In the genomic region with DNA sequence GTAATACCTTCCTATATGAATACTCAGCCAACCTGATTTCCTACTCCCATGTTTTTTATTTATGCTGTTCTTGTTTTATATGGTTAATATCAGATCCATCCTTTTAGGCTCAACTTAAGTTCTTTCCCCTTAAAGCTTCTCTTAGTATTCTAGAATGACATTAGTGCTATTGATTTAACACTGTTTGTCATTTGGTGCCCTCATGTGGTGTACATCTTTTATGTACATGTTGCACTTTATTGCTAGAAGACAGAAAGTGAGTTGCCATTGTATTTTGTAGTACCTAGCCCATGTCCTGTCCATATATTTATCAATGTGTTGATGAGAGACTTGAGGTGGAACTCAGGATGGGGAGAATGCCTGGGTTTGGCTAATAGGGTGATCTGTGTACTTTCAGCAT, we compare ENCODE assay signal across 7 cellular contexts. TPM values are rescaled to one million over a fixed set of nuclear protein-coding genes. Genes with fewer than 3 reads are reported as not detected.
DNase-seq lines count a peak whose midpoint lies in the region; ATAC-seq, FAIRE-seq and TF ChIP-seq lines count a peak whose summit lies in the region.

No MANE protein-coding gene starts in this region.

- POLR2A ChIA-PET in naive thymus-derived CD8-positive, alpha-beta T cell (lab: Charles Lee) = interaction anchor here (1.9 to 5.7 kb wide), 3 partner anchors 50 to 75 kb away, joined by 8 to 45 read pairs (median 31); partner anchors contain the start of genes CCDC142, INO80B, MRPL53 and TTC31

- no peaks in the 10 kb centered on the region for H3K9me3 ChIP-seq in DOHH2 (ENCODE audit: control insufficient read depth, insufficient read depth, low read length)

- peaks cover 43% of the 10 kb centered on the region for H3K79me2 ChIP-seq in DOHH2 (ENCODE audit: control insufficient read depth, low read length)

- H3F3A ChIP-seq in DOHH2 (ENCODE audit: control insufficient read depth, insufficient read depth) = peaks cover 9% of the 10 kb centered on the region; the same call in 1 of the 2 replicates

- H3K4me1 Mint-ChIP-seq in activated naive CD8-positive, alpha-beta T cell treated with anti-CD3 and anti-CD28 coated beads, Interleukin-2, amount 50 U/mL, for 24 hours = peaks cover 35% of the 10 kb centered on the region
- peaks cover 23 to 40% (median 37%) of the 10 kb centered on the region in 4 donors for H3K4me1 Mint-ChIP-seq in naive thymus-derived CD8-positive, alpha-beta T cell

- no peaks in the 10 kb centered on the region for H4K20me1 ChIP-seq in DOHH2 (ENCODE audit: control insufficient read depth, insufficient read depth, low read depth, low read length)

- H3K4me3 ChIP-seq in DOHH2 (ENCODE audit: low read length) = no peak overlapping the region

- FAIRE-seq in frontal cortex (lab: Jason Lieb, UNC) = no peak

- no peaks in the 10 kb centered on the region for H3K9me2 ChIP-seq in DOHH2 (replicated peaks; ENCODE audit: control insufficient read depth, low read length)

- TF ChIP-seq CTCF in DOHH2 (IDR thresholded peaks at IDR 0.05; ENCODE audit: low read depth, low read length, poor library complexity, severe bottlenecking) = peak; percentile 56

- DNase-seq in LoVo (ENCODE audit: low spot score) = peak; percentile 22
- DNase-seq in activated naive CD8-positive, alpha-beta T cell treated with anti-CD3 and anti-CD28 coated beads, Interleukin-2, amount 50 U/mL, for 24 hours = no peak
- peak in 2 of 10 donors; percentile 50 to 53 for DNase-seq in naive thymus-derived CD8-positive, alpha-beta T cell
- no peak for DNase-seq in frontal cortex (ENCODE audit: low spot score in 2 of 2)
- no peak for DNase-seq in OCI-M2 (lab: John Stamatoyannopoulos, UW; ENCODE audit: unreplicated experiment)
- DNase-seq in HK-2 (ENCODE audit: unreplicated experiment) = no peak

- peaks cover 49% of the 10 kb centered on the region for H3K36me3 ChIP-seq in DOHH2 (ENCODE audit: control insufficient read depth, low read length)

- peaks cover under 1% of the 10 kb centered on the region for H3K27me3 ChIP-seq in DOHH2 (ENCODE audit: control insufficient read depth, low read length)

- ATAC-seq in activated naive CD8-positive, alpha-beta T cell treated with anti-CD3 and anti-CD28 coated beads, Interleukin-2, amount 50 U/mL, for 24 hours = no peak
- no peak for ATAC-seq in naive thymus-derived CD8-positive, alpha-beta T cell

- peak overlapping the region; percentile 23 for H3K27ac Mint-ChIP-seq in activated naive CD8-positive, alpha-beta T cell treated with anti-CD3 and anti-CD28 coated beads, Interleukin-2, amount 50 U/mL, for 24 hours
- peak overlapping the region in 9 of 10 donors; percentile 1 to 97 (median 49) for H3K27ac Mint-ChIP-seq in naive thymus-derived CD8-positive, alpha-beta T cell

- no peak overlapping the region for H3K27ac ChIP-seq in DOHH2 (ENCODE audit: low read depth, low read length)

- H3K4me1 ChIP-seq in DOHH2 (ENCODE audit: control insufficient read depth, low read length) = peaks cover 30% of the 10 kb centered on the region

- H3K9me3 Mint-ChIP-seq in activated naive CD8-positive, alpha-beta T cell treated with anti-CD3 and anti-CD28 coated beads, Interleukin-2, amount 50 U/mL, for 24 hours = no peaks in the 10 kb centered on the region
- H3K9me3 Mint-ChIP-seq in naive thymus-derived CD8-positive, alpha-beta T cell = no peaks in the 10 kb centered on the region

- peaks cover 1% of the 10 kb centered on the region for H3K27me3 Mint-ChIP-seq in activated naive CD8-positive, alpha-beta T cell treated with anti-CD3 and anti-CD28 coated beads, Interleukin-2, amount 50 U/mL, for 24 hours
- peaks cover 0 to under 1% (median 0%) of the 10 kb centered on the region in 5 donors for H3K27me3 Mint-ChIP-seq in naive thymus-derived CD8-positive, alpha-beta T cell

- peak overlapping the region; percentile 29 for H3K4me3 Mint-ChIP-seq in activated naive CD8-positive, alpha-beta T cell treated with anti-CD3 and anti-CD28 coated beads, Interleukin-2, amount 50 U/mL, for 24 hours
- H3K4me3 Mint-ChIP-seq in naive thymus-derived CD8-positive, alpha-beta T cell = peak overlapping the region in 9 of 10 donors; percentile 20 to 89 (median 68)

- peak overlapping the region; percentile 94; the same call in 1 of the 2 replicates for H3K4me2 ChIP-seq in DOHH2 (ENCODE audit: low read length)

- H3K36me3 Mint-ChIP-seq in activated naive CD8-positive, alpha-beta T cell treated with anti-CD3 and anti-CD28 coated beads, Interleukin-2, amount 50 U/mL, for 24 hours (ENCODE audit: low read depth) = peaks cover 41% of the 10 kb centered on the region
- H3K36me3 Mint-ChIP-seq in naive thymus-derived CD8-positive, alpha-beta T cell = peaks cover 0 to 20% (median 8%) of the 10 kb centered on the region in 3 donors

RNA-seq across cellular contexts. Expression of gene HTRA2, which starts 2.5 kb away (rescaled TPM):
- total RNA-seq in naive thymus-derived CD8-positive, alpha-beta T cell = 10 to 100 TPM; 38.6 to 44.5 TPM
- polyA plus RNA-seq in naive thymus-derived CD8-positive, alpha-beta T cell = 10 to 100 TPM; 21.3 to 24.5 (median 24.5) TPM
- total RNA-seq in frontal cortex = 54.2 TPM

RNA-seq across cellular contexts. Expression of gene AUP1, which starts 2.7 kb away (rescaled TPM):
- 100 to 1,000 TPM; 173 to 184 TPM for total RNA-seq in naive thymus-derived CD8-positive, alpha-beta T cell
- 10 to 100 TPM; 79.5 to 88.9 (median 81.8) TPM for polyA plus RNA-seq in naive thymus-derived CD8-positive, alpha-beta T cell
- total RNA-seq in frontal cortex = 42.0 TPM

RNA-seq across cellular contexts. Expression of gene DQX1, which starts 6.2 kb away (rescaled TPM):
- under 1 TPM; 0.36 to 0.81 TPM for total RNA-seq in naive thymus-derived CD8-positive, alpha-beta T cell
- not detected for polyA plus RNA-seq in naive thymus-derived CD8-positive, alpha-beta T cell
- not detected for total RNA-seq in frontal cortex

RNA-seq across cellular contexts. Expression of gene TLX2, which starts 18.0 kb away (rescaled TPM):
- not detected for total RNA-seq in naive thymus-derived CD8-positive, alpha-beta T cell
- not detected for polyA plus RNA-seq in naive thymus-derived CD8-positive, alpha-beta T cell
- not detected for total RNA-seq in frontal cortex

RNA-seq across cellular contexts. Expression of gene LOXL3, which starts 21.5 kb away (rescaled TPM):
- under 1 TPM in 1 of 2 experiments, not detected in 1; 0.22 TPM for total RNA-seq in naive thymus-derived CD8-positive, alpha-beta T cell
- under 1 TPM; 0.06 to 0.15 (median 0.06) TPM for polyA plus RNA-seq in naive thymus-derived CD8-positive, alpha-beta T cell
- 14.3 TPM for total RNA-seq in frontal cortex
